Comparison of ENCODE assay signal across 32 cellular contexts in the genomic region with DNA sequence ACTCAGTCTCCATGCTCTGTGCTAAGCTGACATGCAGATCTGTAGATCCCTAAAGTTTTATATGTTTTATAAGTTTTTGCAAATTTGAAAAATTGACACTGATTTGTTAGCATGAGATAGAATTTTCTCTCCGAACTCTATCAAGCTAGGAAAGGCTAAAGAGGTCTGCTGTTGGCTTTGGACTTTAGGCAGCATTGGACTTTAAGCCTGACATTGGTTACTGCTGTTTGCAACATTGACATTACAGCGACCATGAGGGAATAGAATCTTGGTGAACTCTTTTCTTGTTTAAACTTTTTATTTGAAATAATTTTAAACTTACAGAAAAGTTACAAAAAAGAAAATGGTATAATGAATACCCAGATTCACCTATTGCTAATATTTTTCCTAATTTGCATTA.
"Had no signal": no experiment of that assay in that cellular context is flagged by ENCODE, and none has a peak within 500 bp of the region (broad histone marks: within the 10 kb centered on the region; RNA-seq: fewer than 3 reads in every experiment).

No MANE protein-coding gene starts in this region.

- H3K4me2 ChIP-seq: KMS-11 had no signal

- H3K27me3 ChIP-seq: MG63 had no signal

- DNase-seq: Karpas-422, Kasumi-1, MG63, MM.1S, NCI-H1048, NCI-H1092, NCI-H1092 treated with DMSO at 0.1 percent for 48 hours, NCI-H1105, NCI-H1105 treated with DMSO at 0.1 percent for 48 hours, NCI-H1417, NCI-H1417 treated with DMSO at 0.1 percent for 48 hours, NCI-H1436, NCI-H1436 treated with DMSO at 0.1 percent for 48 hours, NCI-H146, NCI-H1694, NCI-H1694 treated with DMSO at 0.1 percent for 48 hours, NCI-H187, NCI-H187 treated with DMSO at 0.1 percent for 48 hours, NCI-H1930, NCI-H2029, NCI-H2029 treated with DMSO at 0.1 percent for 48 hours, NCI-H2081, NCI-H2081 treated with DMSO at 0.1 percent for 48 hours, NCI-H2107, NCI-H2171, NCI-H2227 treated with DMSO at 0.1 percent for 48 hours, NCI-H226, NCI-H345, NCI-H446, NCI-H446 treated with DMSO at 0.1 percent for 48 hours, NCI-H510A had no signal

- H3K4me3 ChIP-seq: MG63 had no signal

- H3K36me3 ChIP-seq: MG63 had no signal

- H3K9ac ChIP-seq: KMS-11 had no signal

- H3K27ac ChIP-seq: KMS-11 had no signal
